ENCODE assay signal across 8 cellular contexts in genomic region chr16:27313422-27314160, GRCh38. TPM values are rescaled to one million over a fixed set of nuclear protein-coding genes. Genes with fewer than 3 reads are reported as not detected.
DNase-seq lines count a peak whose midpoint lies in the region; ATAC-seq and TF ChIP-seq lines count a peak whose summit lies in the region.

IL4R (plus strand) TSS chr16:27313974; CDS start chr16:27340204, 26,230 bp downstream.

- DNase-seq in Calu3 (peak; percentile 82), GM23338 (ENCODE audit: low spot score) (peak; percentile 68), NCI-H526 treated with DMSO at 0.1 percent for 48 hours (lab: John Stamatoyannopoulos, UW) (peak; percentile 58), activated T-cell treated with anti-CD3 and anti-CD28 coated beads for 48 hours (ENCODE audit: low read depth) (peak; percentile 77), esophagus squamous epithelium (lab: John Stamatoyannopoulos, UW) (no peak), stomach (peak; percentile 77), NCI-H1694 (lab: John Stamatoyannopoulos, UW) (no peak)
- peak; percentile 88 for DNase-seq in natural killer cell treated with Interleukin-12 subunit alpha and Interleukin-12 subunit beta and Interleukin-15 and Interleukin-18, amount 100 ng/mL, for 72 hours (ENCODE audit: low spot score)

- CTCF ChIA-PET in Calu3 (lab: Charles Lee), result no interaction called here

- H3K27me3 ChIP-seq in GM23338 (ENCODE audit: insufficient read depth) (peaks cover 17% of the 10 kb centered on the region), esophagus squamous epithelium (no peaks in the 10 kb centered on the region), stomach (no peaks in the 10 kb centered on the region)

- peak within 1 kb of the TSS; percentile 82 for H3K4me3 Mint-ChIP-seq in Calu3 (ENCODE audit: low read depth, unreplicated experiment)
- H3K4me3 Mint-ChIP-seq in GM23338, result peak within 1 kb of the TSS; percentile 86
- peak within 1 kb of the TSS; percentile 98 for H3K4me3 Mint-ChIP-seq in natural killer cell treated with Interleukin-12 subunit alpha and Interleukin-12 subunit beta and Interleukin-15 and Interleukin-18, amount 100 ng/mL, for 72 hours

- H3K9me2 ChIP-seq in GM23338 (ENCODE audit: insufficient read depth), result no peaks in the 10 kb centered on the region

- BruUV-seq in Calu3 (replicated peaks; lab: Mats Ljungman, UMichigan), result no TSS peak

- peaks cover 14% of the 10 kb centered on the region; the same call in 1 of the 2 replicates for H3K79me2 ChIP-seq in GM23338 (replicated peaks; ENCODE audit: insufficient read depth)

- peak within 1 kb of the TSS; percentile 86 for H3K4me3 ChIP-seq in GM23338
- peak within 1 kb of the TSS; percentile 79 to 98 (median 88) for H3K4me3 ChIP-seq in esophagus squamous epithelium
- peak within 1 kb of the TSS; percentile 71 to 98 (median 86) for H3K4me3 ChIP-seq in stomach

- 0 out of 2 replicates have a peak, but pooled peaks cover 2% of the 10 kb centered on the region for H3F3A ChIP-seq in GM23338 (replicated peaks; ENCODE audit: low read depth)

- H3K36me3 ChIP-seq in GM23338 (ENCODE audit: insufficient read depth), result no peaks in the 10 kb centered on the region
- H3K36me3 ChIP-seq in esophagus squamous epithelium, result no peaks in the 10 kb centered on the region
- H3K36me3 ChIP-seq in stomach, result no peaks in the 10 kb centered on the region

- no peak for TF ChIP-seq EP300 in stomach (IDR thresholded peaks at IDR 0.05)

- no peak within 1 kb of the TSS for H3K27ac ChIP-seq in GM23338 (ENCODE audit: low read depth)
- H3K27ac ChIP-seq in esophagus squamous epithelium, result peak within 1 kb of the TSS; percentile 97 to 100 (median 99)
- peak within 1 kb of the TSS; percentile 93 to 100 (median 100) for H3K27ac ChIP-seq in stomach

- H3K27me3 Mint-ChIP-seq in Calu3 (ENCODE audit: unreplicated experiment) (no peaks in the 10 kb centered on the region), GM23338 (ENCODE audit: insufficient read depth, low read depth, poor library complexity) (peaks cover 17% of the 10 kb centered on the region)
- peaks cover 0 to 2% of the 10 kb centered on the region in 2 donors for H3K27me3 Mint-ChIP-seq in natural killer cell treated with Interleukin-12 subunit alpha and Interleukin-12 subunit beta and Interleukin-15 and Interleukin-18, amount 100 ng/mL, for 72 hours

- TF ChIP-seq CTCF in Calu3 (IDR thresholded peaks at IDR 0.05; ENCODE audit: unreplicated experiment) (no peak), GM23338 (conservative IDR thresholded peaks at IDR 0.05; ENCODE audit: low read depth in 2 of 2) (no peak), esophagus squamous epithelium (IDR thresholded peaks at IDR 0.05) (no peak), stomach (IDR thresholded peaks at IDR 0.05) (peak in 1 of 7 experiments; percentile 14)

- H3K4me1 Mint-ChIP-seq in Calu3 (ENCODE audit: low read depth, unreplicated experiment), result peaks cover 58% of the 10 kb centered on the region
- peaks cover 31% of the 10 kb centered on the region for H3K4me1 Mint-ChIP-seq in GM23338
- H3K4me1 Mint-ChIP-seq in natural killer cell treated with Interleukin-12 subunit alpha and Interleukin-12 subunit beta and Interleukin-15 and Interleukin-18, amount 100 ng/mL, for 72 hours (ENCODE audit: low read depth in 2 of 2), result peaks cover 40 to 41% of the 10 kb centered on the region in 2 donors

- intact Hi-C loops in Calu3 (cut with micrococcal nuclease; ENCODE audit: unreplicated experiment) (loop anchor here (2.0 to 10.0 kb wide), 3 partner anchors 49 to 901 kb away; partner anchors contain the start of gene XPO6), esophagus squamous epithelium (cut with DNase I) (no loop called here), stomach (cut with DNase I; ENCODE audit: low total_unique reads) (loop anchor here (10.0 kb wide), 1 partner anchor 51 kb away; no protein-coding TSS in a partner anchor)

- H3K9me3 Mint-ChIP-seq in Calu3 (ENCODE audit: low read depth, unreplicated experiment) (no peaks in the 10 kb centered on the region), GM23338 (no peaks in the 10 kb centered on the region; the same call in 2 of the 3 replicates)
- H3K9me3 Mint-ChIP-seq in natural killer cell treated with Interleukin-12 subunit alpha and Interleukin-12 subunit beta and Interleukin-15 and Interleukin-18, amount 100 ng/mL, for 72 hours, result no peaks in the 10 kb centered on the region

- H4K20me1 ChIP-seq in GM23338 (replicated peaks; ENCODE audit: insufficient read depth), result no peaks in the 10 kb centered on the region; the same call in 1 of the 2 replicates

- H3K9me3 ChIP-seq in esophagus squamous epithelium (no peaks in the 10 kb centered on the region), stomach (no peaks in the 10 kb centered on the region)

- peak; percentile 67 for ATAC-seq in GM23338
- ATAC-seq in natural killer cell treated with Interleukin-12 subunit alpha and Interleukin-12 subunit beta and Interleukin-15 and Interleukin-18, amount 100 ng/mL, for 72 hours, result peak; percentile 73 to 85

- H2AFZ ChIP-seq in GM23338, result peak within 1 kb of the TSS; percentile 97

- TF ChIP-seq POLR2A in esophagus squamous epithelium (IDR thresholded peaks at IDR 0.05) (peak in 2 of 4 donors; percentile 38 to 76), stomach (IDR thresholded peaks at IDR 0.05) (peak in 1 of 4 donors; percentile 26)

- H3K4me2 ChIP-seq in GM23338, result peak within 1 kb of the TSS; percentile 92

- H3K4me1 ChIP-seq in GM23338 (ENCODE audit: insufficient read depth), result peaks cover 20% of the 10 kb centered on the region
- H3K4me1 ChIP-seq in esophagus squamous epithelium, result peaks cover 35 to 52% (median 38%) of the 10 kb centered on the region in 3 donors
- H3K4me1 ChIP-seq in stomach, result peaks cover 36 to 51% (median 47%) of the 10 kb centered on the region in 4 donors

- H3K36me3 Mint-ChIP-seq in Calu3 (ENCODE audit: insufficient read depth, unreplicated experiment) (peaks cover 46% of the 10 kb centered on the region), GM23338 (ENCODE audit: low read depth) (no peaks in the 10 kb centered on the region; the same call in 1 of the 3 replicates)
- H3K36me3 Mint-ChIP-seq in natural killer cell treated with Interleukin-12 subunit alpha and Interleukin-12 subunit beta and Interleukin-15 and Interleukin-18, amount 100 ng/mL, for 72 hours, result peaks cover 1% of the 10 kb centered on the region

- 0% methylated on average over 2 to 11 of the region's 85 CpGs for WGBS in esophagus squamous epithelium, 2 donors
- 0 to 1% (median 0%) methylated on average over 20 to 85 of the region's 85 CpGs for whole genome bisulfite sequencing in stomach, 5 donors

- H3K27ac Mint-ChIP-seq in Calu3 (ENCODE audit: unreplicated experiment) (peak within 1 kb of the TSS; percentile 80), GM23338 (no peak within 1 kb of the TSS)
- H3K27ac Mint-ChIP-seq in natural killer cell treated with Interleukin-12 subunit alpha and Interleukin-12 subunit beta and Interleukin-15 and Interleukin-18, amount 100 ng/mL, for 72 hours, result peak within 1 kb of the TSS; percentile 95 to 97

TF ChIP-seq in GM23338, 12 proteins besides CTCF, POLR2A, EP300 and RAD21:
- no peak for TF ChIP-seq ZNF114 (CRISPR knock-in tag; IDR thresholded peaks at IDR 0.05)
- TF ChIP-seq POLR2AphosphoS5 (IDR thresholded peaks at IDR 0.05; ENCODE audit: low read depth), result 0 out of 2 replicates have a peak, but pooled peaks have one; percentile 19

RNA-seq across cellular contexts. Expression of gene IL4R, which starts in this region (rescaled TPM):
- total RNA-seq in Calu3 (2022), result 99.0 and 108 TPM in 2 replicates
- 16.9 and 17.6 TPM in 2 replicates for total RNA-seq in GM23338 (2014; rRNA removed; shearing (Covaris generic))
- polyA plus RNA-seq in GM23338 (2016; fragmentation: Nextera tagmentation; extraction: Ambion mirVana), result 5.6 and 6.4 TPM in 2 replicates
- 10 to 100 TPM; 84.9 to 97.9 (median 89.8) TPM for total RNA-seq in esophagus squamous epithelium
- 100 to 1,000 TPM; 213 to 224 TPM for total RNA-seq in natural killer cell treated with Interleukin-12 subunit alpha and Interleukin-12 subunit beta and Interleukin-15 and Interleukin-18, amount 100 ng/mL, for 72 hours
- 100 to 1,000 TPM in 2 of 5 donors, 10 to 100 TPM in 3; 23.9 to 120 (median 55.2) TPM for total RNA-seq in stomach
- polyA plus RNA-seq in stomach, result 10 to 100 TPM; 17.4 to 55.8 (median 18.9) TPM

Comparison
In these comparisons a context has a peak if more than half of its experiments do, and no peak if none do; other contexts are left out.
1. DNase-seq: peak in Calu3 (single experiment), GM23338 (single experiment), NCI-H526 treated with DMSO at 0.1 percent for 48 hours (single experiment), activated T-cell treated with anti-CD3 and anti-CD28 coated beads for 48 hours (single experiment), natural killer cell treated with Interleukin-12 subunit alpha and Interleukin-12 subunit beta and Interleukin-15 and Interleukin-18, amount 100 ng/mL, for 72 hours (single experiment) and stomach (single experiment); none in esophagus squamous epithelium (single experiment) and NCI-H1694 (single experiment).
2. Peak in every context shown above with its lines, with median percentiles within 50 percentile points of each other: H3K4me3 Mint-ChIP-seq and H3K4me3 ChIP-seq.